1 cellular context compared by ENCODE assay signal in genomic region chr17:79011451-79012147, GRCh38.
TF ChIP-seq lines count a peak whose summit lies in the region.

No MANE protein-coding gene starts in this region.

TF ChIP-seq in K562, 482 proteins besides CTCF, POLR2A, EP300 and RAD21 (continued from another document and continues in another):
- TF ChIP-seq ZNF609 (CRISPR knock-in tag; IDR thresholded peaks at IDR 0.05; ENCODE audit: borderline replicate concordance) (no peak), TEAD1 (CRISPR knock-in tag; IDR thresholded peaks at IDR 0.05) (peak in 1 of 2 experiments; percentile 97; a peak in 2 of 4 replicates), MAZ (CRISPR knock-in tag; conservative IDR thresholded peaks at IDR 0.05 in 1 of 2, IDR thresholded peaks at IDR 0.05 in 1 of 2) (peak in 1 of 2 experiments; percentile 91; a peak in 2 of 4 replicates), E2F4 (CRISPR knock-in tag; IDR thresholded peaks at IDR 0.05; ENCODE audit: low read depth) (no peak), KLF16 (IDR thresholded peaks at IDR 0.05) (no peak), NFE2L1 (tag; IDR thresholded peaks at IDR 0.05; ENCODE audit: borderline replicate concordance, low read depth) (peak; percentile 61; the same call in 1 of the 2 replicates), CBFA2T2 (conservative IDR thresholded peaks at IDR 0.05) (no peak), RNF219 (CRISPR knock-in tag; IDR thresholded peaks at IDR 0.05) (peak; percentile 81), RBM22 (IDR thresholded peaks at IDR 0.05; ENCODE audit: low read depth, low read length, poor library complexity, severe bottlenecking) (no peak), ZNF589 (CRISPR knock-in tag; IDR thresholded peaks at IDR 0.05; ENCODE audit: low read depth) (peak; percentile 100), MLLT1 (IDR thresholded peaks at IDR 0.05) (no peak), MXI1 (IDR thresholded peaks at IDR 0.05; ENCODE audit: low read depth, low read length) (no peak), SOX6 (IDR thresholded peaks at IDR 0.05) (no peak), PHB2 (IDR thresholded peaks at IDR 0.05; ENCODE audit: low read depth) (no peak), MCM3 (IDR thresholded peaks at IDR 0.05) (no peak), CBX3 (IDR thresholded peaks at IDR 0.05; ENCODE audit: borderline replicate concordance in 1 of 2, low read length in 2 of 2) (no peak), ILK (tag; IDR thresholded peaks at IDR 0.05; ENCODE audit: borderline replicate concordance, low read depth) (peak; percentile 95), ZKSCAN8 (CRISPR knock-in tag; IDR thresholded peaks at IDR 0.05) (peak; percentile 98), ZNF561 (CRISPR knock-in tag; conservative IDR thresholded peaks at IDR 0.05) (peak; percentile 90), PHB (CRISPR knock-in tag; IDR thresholded peaks at IDR 0.05) (no peak), PRPF4 (IDR thresholded peaks at IDR 0.05; ENCODE audit: insufficient read depth, low read depth, low read length, poor library complexity, severe bottlenecking) (no peak), ZNF253 (CRISPR knock-in tag; conservative IDR thresholded peaks at IDR 0.05) (no peak), ZNF586 (CRISPR knock-in tag; conservative IDR thresholded peaks at IDR 0.05) (no peak), SMAD2 (IDR thresholded peaks at IDR 0.05; ENCODE audit: low read depth, low read length) (no peak), ZNF395 (CRISPR knock-in tag; IDR thresholded peaks at IDR 0.05) (peak; percentile 100), EHMT2 (IDR thresholded peaks at IDR 0.05) (no peak), ZNF436 (CRISPR knock-in tag; IDR thresholded peaks at IDR 0.05) (no peak), NFIC (IDR thresholded peaks at IDR 0.05) (no peak), NEUROD1 (IDR thresholded peaks at IDR 0.05; ENCODE audit: borderline replicate concordance, low read depth, low read length, partially characterized antibody) (no peak), EGR1 (conservative IDR thresholded peaks at IDR 0.05) (no peak), THRA (IDR thresholded peaks at IDR 0.05) (no peak), BMI1 (IDR thresholded peaks at IDR 0.05; ENCODE audit: low read length) (0 out of 2 replicates have a peak, but pooled peaks have one; percentile 19), GABPA (tag; conservative IDR thresholded peaks at IDR 0.05; ENCODE audit: low read depth) (peak; percentile 75), ZKSCAN1 (IDR thresholded peaks at IDR 0.05; ENCODE audit: low read depth, low read length) (no peak), CHD1 (IDR thresholded peaks at IDR 0.05; ENCODE audit: low read length) (no peak), YBX1 (IDR thresholded peaks at IDR 0.05) (no peak), ERF (CRISPR knock-in tag; IDR thresholded peaks at IDR 0.05) (peak; percentile 98), BDP1 (IDR thresholded peaks at IDR 0.05; ENCODE audit: insufficient read depth, insufficient read length) (no peak), HMBOX1 (IDR thresholded peaks at IDR 0.05) (no peak), NBN (IDR thresholded peaks at IDR 0.05; ENCODE audit: low read depth) (no peak), ZNF197 (CRISPR knock-in tag; IDR thresholded peaks at IDR 0.05; ENCODE audit: low read depth) (peak; percentile 99), ZNF407 (IDR thresholded peaks at IDR 0.05; ENCODE audit: low read depth) (no peak), CHCHD3 (CRISPR knock-in tag; IDR thresholded peaks at IDR 0.05) (no peak)
